ENCODE assay signal across 29 cellular contexts in genomic region chr2:218804817-218805216, GRCh38. TPM values are rescaled to one million over a fixed set of nuclear protein-coding genes. Genes with fewer than 3 reads are reported as not detected.
"Had no signal": no experiment of that assay in that cellular context is flagged by ENCODE, and none has a peak within 500 bp of the region (broad histone marks: within the 10 kb centered on the region; RNA-seq: fewer than 3 reads in every experiment).

No MANE protein-coding gene starts in this region.

- H3K4me3 Mint-ChIP-seq: activated CD4-positive, alpha-beta memory T cell treated with anti-CD3 and anti-CD28 coated beads for 36 hours; activated naive CD8-positive, alpha-beta T cell treated with anti-CD3 and anti-CD28 coated beads, Interleukin-2, amount 50 U/mL, for 24 hours; activated T-helper 1 cell treated with anti-CD3 and anti-CD28 coated beads, Interleukin-12 subunit alpha, Interleukin-12 subunit beta, Interleukin-2, Interleukin-4 antibody, amounts not matched to agents 30 ng/mL and 10 ng/mL and 1 ng/mL, durations not matched to agents 14 hours and 24 hours and 36 hours; brain; naive thymus-derived CD4-positive, alpha-beta T cell; neural crest cell; stimulated activated effector memory CD8-positive, alpha-beta T cell treated with anti-CD3 and anti-CD28 coated beads, Interleukin-12 subunit alpha, Interleukin-12 subunit beta, amount 100 ng/mL, for 72 hours; stimulated activated naive CD8-positive, alpha-beta T cell treated with anti-CD3 and anti-CD28 coated beads, Interleukin-15, amount 100 ng/mL, for 72 hours had no signal

- H3K9me3 ChIP-seq: uterus had no signal

- ATAC-seq: activated naive CD8-positive, alpha-beta T cell treated with anti-CD3 and anti-CD28 coated beads, Interleukin-2, amount 50 U/mL, for 24 hours; left colon; naive thymus-derived CD4-positive, alpha-beta T cell; stimulated activated effector memory CD8-positive, alpha-beta T cell treated with anti-CD3 and anti-CD28 coated beads, Interleukin-12 subunit alpha, Interleukin-12 subunit beta, amount 100 ng/mL, for 72 hours; stimulated activated naive CD8-positive, alpha-beta T cell treated with anti-CD3 and anti-CD28 coated beads, Interleukin-15, amount 100 ng/mL, for 72 hours had no signal

- H3K36me3 ChIP-seq: uterus had no signal

- H3K27me3 Mint-ChIP-seq: brain had no signal

- H3K27me3 ChIP-seq: uterus had no signal

- H3K36me3 Mint-ChIP-seq: brain; stimulated activated effector memory CD8-positive, alpha-beta T cell treated with anti-CD3 and anti-CD28 coated beads, Interleukin-12 subunit alpha, Interleukin-12 subunit beta, amount 100 ng/mL, for 72 hours had no signal

- H3K4me3 ChIP-seq: lung, skin epidermis, uterus had no signal

- DNase-seq: activated CD4-positive, alpha-beta memory T cell treated with anti-CD3 and anti-CD28 coated beads for 36 hours; activated CD4-positive, alpha-beta T cell treated with anti-CD3 and anti-CD28 coated beads for 48 hours; activated CD4-positive, CD25-positive, alpha-beta regulatory T cell; activated gamma-delta T cell; activated naive CD4-positive, alpha-beta T cell treated with anti-CD3 and anti-CD28 coated beads, Interleukin-2, amount 50 U/mL, for 16 hours; activated naive CD8-positive, alpha-beta T cell treated with anti-CD3 and anti-CD28 coated beads, Interleukin-2, amount 50 U/mL, for 24 hours; activated T-cell treated with anti-CD3 and anti-CD28 coated beads for 4 hours; caudate nucleus; dermis blood vessel endothelial cell; effector CD8-positive, alpha-beta T cell; islet precursor cell; left colon; naive thymus-derived CD4-positive, alpha-beta T cell; occipital lobe; posterior cingulate gyrus; stimulated activated CD4-positive, alpha-beta T cell treated with anti-CD3 and anti-CD28 coated beads, Interleukin-2, amount 100 ng/mL, for 24 hours; stimulated activated naive CD8-positive, alpha-beta T cell treated with anti-CD3 and anti-CD28 coated beads, Interleukin-15, amount 100 ng/mL, for 72 hours; T-helper 9 cell; trophoblast cell; uterus had no signal

- H3K4me1 Mint-ChIP-seq: stimulated activated effector memory CD8-positive, alpha-beta T cell treated with anti-CD3 and anti-CD28 coated beads, Interleukin-12 subunit alpha, Interleukin-12 subunit beta, amount 100 ng/mL, for 72 hours had no signal

- H3K27ac Mint-ChIP-seq: activated CD4-positive, alpha-beta memory T cell treated with anti-CD3 and anti-CD28 coated beads for 36 hours; activated naive CD8-positive, alpha-beta T cell treated with anti-CD3 and anti-CD28 coated beads, Interleukin-2, amount 50 U/mL, for 24 hours; activated T-helper 1 cell treated with anti-CD3 and anti-CD28 coated beads, Interleukin-12 subunit alpha, Interleukin-12 subunit beta, Interleukin-2, Interleukin-4 antibody, amounts not matched to agents 30 ng/mL and 10 ng/mL and 1 ng/mL, durations not matched to agents 14 hours and 24 hours and 36 hours; naive thymus-derived CD4-positive, alpha-beta T cell; stimulated activated effector memory CD8-positive, alpha-beta T cell treated with anti-CD3 and anti-CD28 coated beads, Interleukin-12 subunit alpha, Interleukin-12 subunit beta, amount 100 ng/mL, for 72 hours; stimulated activated naive CD8-positive, alpha-beta T cell treated with anti-CD3 and anti-CD28 coated beads, Interleukin-15, amount 100 ng/mL, for 72 hours had no signal

RNA-seq across cellular contexts. Expression of gene PRKAG3, which starts 26.8 kb away (rescaled TPM):
- total RNA-seq: activated CD4-positive, alpha-beta memory T cell treated with anti-CD3 and anti-CD28 coated beads for 36 hours; activated T-helper 1 cell treated with anti-CD3 and anti-CD28 coated beads, Interleukin-12 subunit alpha, Interleukin-12 subunit beta, Interleukin-2, Interleukin-4 antibody, amounts not matched to agents 30 ng/mL and 10 ng/mL and 1 ng/mL, durations not matched to agents 14 hours and 24 hours and 36 hours; dermis blood vessel endothelial cell; left colon; lung; mesenteric fat pad; mucosa of gallbladder; naive thymus-derived CD4-positive, alpha-beta T cell; neural crest cell; occipital lobe; T-helper 1 cell treated with Interleukin-12 subunit alpha and Interleukin-12 subunit beta and Interleukin-4 antibody, amounts not matched to agents 30 ng/mL and 1 ng/mL, for 36 hours; uterus had no signal
- polyA plus RNA-seq: naive thymus-derived CD4-positive, alpha-beta T cell had no signal

RNA-seq across cellular contexts. Expression of gene WNT6, which starts 54.8 kb away (rescaled TPM):
- total RNA-seq: activated T-helper 1 cell treated with anti-CD3 and anti-CD28 coated beads, Interleukin-12 subunit alpha, Interleukin-12 subunit beta, Interleukin-2, Interleukin-4 antibody, amounts not matched to agents 30 ng/mL and 10 ng/mL and 1 ng/mL, durations not matched to agents 14 hours and 24 hours and 36 hours; dermis blood vessel endothelial cell; neural crest cell; occipital lobe; T-helper 1 cell treated with Interleukin-12 subunit alpha and Interleukin-12 subunit beta and Interleukin-4 antibody, amounts not matched to agents 30 ng/mL and 1 ng/mL, for 36 hours had no signal
